20 cellular contexts compared by ENCODE assay signal in genomic region chr22:24412274-24412673, GRCh38. TPM values are rescaled to one million over a fixed set of nuclear protein-coding genes. Genes with fewer than 3 reads are reported as not detected.
DNase-seq lines count a peak whose midpoint lies in the region; ATAC-seq, FAIRE-seq and TF ChIP-seq lines count a peak whose summit lies in the region.
"Had no signal": no experiment of that assay in that cellular context is flagged by ENCODE, and none has a peak within 500 bp of the region (broad histone marks: within the 10 kb centered on the region; RNA-seq: fewer than 3 reads in every experiment).

No MANE protein-coding gene starts in this region.

- H3K27ac ChIP-seq in H1 (ENCODE audit: low read depth, low read length) (no peak overlapping the region), neuronal stem cell (replicated peaks; ENCODE audit: low read length) (no peak overlapping the region), Karpas-422 (ENCODE audit: low read length) (no peak overlapping the region)
- H3K27ac ChIP-seq: BLaER1 had no signal

- H3K27me3 ChIP-seq in H1 (replicated peaks in 1 of 4; ENCODE audit: control insufficient read depth in 3 of 4, extremely low read depth in 1 of 4, insufficient read depth in 3 of 4, low read length in 3 of 4) (no peaks in the 10 kb centered on the region), neuronal stem cell (ENCODE audit: control insufficient read depth in 3 of 3, insufficient read depth in 3 of 3, low read depth in 1 of 3, low read length in 3 of 3) (no peaks in the 10 kb centered on the region), Karpas-422 (ENCODE audit: low read length) (no peaks in the 10 kb centered on the region)
- H3K27me3 ChIP-seq: BLaER1 had no signal

- H3K79me2 ChIP-seq in H1 (ENCODE audit: control insufficient read depth in 1 of 2, insufficient read depth in 2 of 2, low read length in 2 of 2) (no peaks in the 10 kb centered on the region), Karpas-422 (ENCODE audit: low read length) (no peaks in the 10 kb centered on the region)

- CTCF ChIA-PET in H1 (lab: Charles Lee; ENCODE audit: partially characterized antibody) = interaction anchor here (0.9 to 8.3 kb wide), 4 partner anchors 10 to 95 kb away, joined by 3 to 83 read pairs (median 4); no protein-coding TSS in a partner anchor

- WGBS in H1 (ENCODE audit: extremely low coverage in 1 of 2, insufficient coverage in 1 of 2, insufficient read length in 1 of 2, insufficient replicate concordance in 2 of 2, low coverage in 1 of 2, low lambda C conversion rate in 2 of 2, missing lambda C conversion rate in 1 of 2), 2 experiments = 79% methylated on average over 7 of the region's 7 CpGs; no CpG with 5 or more reads in 1 of the 2 experiments
- no CpG with 5 or more reads among the region's 7 CpGs for WGBS in neuronal stem cell (ENCODE audit: extremely low coverage in 2 of 2, insufficient read length in 2 of 2, insufficient replicate concordance in 1 of 2), 2 donors

- peaks cover 66% of the 10 kb centered on the region for H3K36me3 Mint-ChIP-seq in activated T-cell treated with anti-CD3 and anti-CD28 coated beads, Interleukin-2, amount 50 U/mL, for 24 hours (ENCODE audit: low read depth)
- H3K36me3 Mint-ChIP-seq in activated T-cell treated with anti-CD3 and anti-CD28 coated beads, Interleukin-2, amount 50 U/mL, for 72 hours (ENCODE audit: insufficient read depth in 2 of 2) = peaks cover 1 to 5% of the 10 kb centered on the region in 2 donors

- H3K23me2 ChIP-seq in H1 (ENCODE audit: low read depth, low read length) = no peaks in the 10 kb centered on the region

- no peak overlapping the region for H2BK120ac ChIP-seq in H1 (replicated peaks; ENCODE audit: low read depth, low read length)
- no peak overlapping the region for H2BK120ac ChIP-seq in neuronal stem cell (ENCODE audit: low read depth, low read length)

- no peak overlapping the region for H2BK12ac ChIP-seq in H1 (ENCODE audit: low read depth, low read length)
- H2BK12ac ChIP-seq in neuronal stem cell (ENCODE audit: low read length) = no peak overlapping the region

- peaks cover 0 to 1% of the 10 kb centered on the region in 2 experiments for H4K20me1 ChIP-seq in H1 (replicated peaks in 1 of 2; ENCODE audit: control insufficient read depth in 1 of 2, insufficient read depth in 2 of 2, low read length in 2 of 2)
- H4K20me1 ChIP-seq in Karpas-422 (ENCODE audit: insufficient read depth, low read depth, low read length) = no peaks in the 10 kb centered on the region

- no peak for FAIRE-seq in GM12892 (lab: Jason Lieb, UNC)
- FAIRE-seq in H1 (lab: Jason Lieb, UNC) = no peak
- FAIRE-seq: G401.6, GM19239, HepG2, HTR-8/SVneo had no signal

- H3K4me2 ChIP-seq in H1 (ENCODE audit: insufficient read depth in 1 of 2, low read depth in 2 of 2, low read length in 2 of 2) (no peak overlapping the region), neuronal stem cell (ENCODE audit: insufficient read depth, low read length, poor library complexity, severe bottlenecking) (no peak overlapping the region), Karpas-422 (ENCODE audit: low read depth, low read length, poor library complexity, severe bottlenecking) (no peak overlapping the region)
- H3K4me2 ChIP-seq: BLaER1 had no signal

- peaks cover 26% of the 10 kb centered on the region for H3K4me1 Mint-ChIP-seq in activated T-cell treated with anti-CD3 and anti-CD28 coated beads, Interleukin-2, amount 50 U/mL, for 24 hours (ENCODE audit: low read depth)
- peaks cover 16% of the 10 kb centered on the region for H3K4me1 Mint-ChIP-seq in activated T-cell treated with anti-CD3 and anti-CD28 coated beads, Interleukin-2, amount 50 U/mL, for 72 hours (ENCODE audit: low read depth)

- H3K27ac Mint-ChIP-seq in activated T-cell treated with anti-CD3 and anti-CD28 coated beads, Interleukin-2, amount 50 U/mL, for 24 hours = peak overlapping the region; percentile 15
- H3K27ac Mint-ChIP-seq in activated T-cell treated with anti-CD3 and anti-CD28 coated beads, Interleukin-2, amount 50 U/mL, for 72 hours = no peak overlapping the region
- H3K27ac Mint-ChIP-seq: HFFc6 had no signal

- H2AFZ ChIP-seq in H1 (ENCODE audit: low read length) (no peak overlapping the region), neuronal stem cell (ENCODE audit: low read length) (no peak overlapping the region), Karpas-422 (ENCODE audit: low read length) (no peak overlapping the region)

- no peak for TF ChIP-seq RAD21 in H1 (IDR thresholded peaks at IDR 0.05 in 1 of 2, conservative IDR thresholded peaks at IDR 0.05 in 1 of 2; ENCODE audit: low read depth in 2 of 2, low read length in 2 of 2)

- H3K4ac ChIP-seq in H1 (replicated peaks; ENCODE audit: insufficient read length, low read depth, low read length) = no peak overlapping the region
- H3K4ac ChIP-seq in neuronal stem cell (ENCODE audit: low read length) = no peak overlapping the region

- H3K18ac ChIP-seq in H1 (ENCODE audit: extremely low read depth, low read length) (no peak overlapping the region), neuronal stem cell (ENCODE audit: low read length) (peak overlapping the region; percentile 44)

- peaks cover 0 to under 1% (median 0%) of the 10 kb centered on the region in 4 experiments; a peak in 1 of 7 replicates for H3K4me1 ChIP-seq in H1 (replicated peaks in 1 of 4; ENCODE audit: control insufficient read depth in 3 of 4, insufficient read depth in 4 of 4, low read length in 3 of 4)
- peaks cover 2 to 4% of the 10 kb centered on the region in 2 donors for H3K4me1 ChIP-seq in neuronal stem cell (ENCODE audit: control insufficient read depth in 2 of 2, insufficient read depth in 1 of 2, low read depth in 1 of 2, low read length in 2 of 2)
- peaks cover 14% of the 10 kb centered on the region for H3K4me1 ChIP-seq in Karpas-422 (ENCODE audit: low read length)

- H3K9me3 ChIP-seq in H1 (ENCODE audit: insufficient read depth in 2 of 2, low read depth in 1 of 2, low read length in 1 of 2) (no peaks in the 10 kb centered on the region), neuronal stem cell (replicated peaks in 1 of 2; ENCODE audit: control insufficient read depth in 2 of 2, insufficient read depth in 1 of 2, low read depth in 1 of 2, low read length in 2 of 2) (no peaks in the 10 kb centered on the region), Karpas-422 (ENCODE audit: low read length) (no peaks in the 10 kb centered on the region)
- H3K9me3 ChIP-seq: BLaER1 had no signal

- H3K36me3 ChIP-seq in H1 (ENCODE audit: control insufficient read depth in 2 of 4, insufficient read depth in 4 of 4, low read length in 3 of 4) (peaks cover 6 to 19% (median 11%) of the 10 kb centered on the region in 4 experiments; a peak in 7 of 8 replicates), neuronal stem cell (replicated peaks in 1 of 2; ENCODE audit: control insufficient read depth in 2 of 2, insufficient read depth in 2 of 2, low read length in 2 of 2) (peaks cover 22 to 87% of the 10 kb centered on the region in 2 donors), Karpas-422 (ENCODE audit: insufficient read depth, low read length) (no peaks in the 10 kb centered on the region)

- DNase-seq in activated T-cell treated with anti-CD3 and anti-CD28 coated beads, Interleukin-2, amount 50 U/mL, for 24 hours = no peak
- no peak for DNase-seq in activated T-cell treated with anti-CD3 and anti-CD28 coated beads, Interleukin-2, amount 50 U/mL, for 72 hours
- peak; percentile 4 for DNase-seq in GM12892 (ENCODE audit: insufficient read length)
- DNase-seq in H1 (ENCODE audit: low read depth in 1 of 2, low spot score in 2 of 2) = no peak
- DNase-seq in neuronal stem cell (ENCODE audit: low spot score) = no peak
- DNase-seq in Karpas-422 = no peak
- DNase-seq in NCI-H748 treated with DMSO at 0.1 percent for 48 hours (lab: John Stamatoyannopoulos, UW) = no peak
- no peak for DNase-seq in NCI-H2227 (lab: John Stamatoyannopoulos, UW; ENCODE audit: unreplicated experiment)
- DNase-seq: 8988T, AML-193, DMS153, DMS79 treated with DMSO at 0.1 percent for 48 hours, EL, HCEC 1CT, HFFc6 had no signal

- H3K14ac ChIP-seq in H1 (ENCODE audit: insufficient read length) = no peak overlapping the region
- no peak overlapping the region for H3K14ac ChIP-seq in neuronal stem cell (ENCODE audit: low read length)

- TF ChIP-seq POLR2A in GM12892 (IDR thresholded peaks at IDR 0.05; ENCODE audit: low read depth, low read length) (no peak), H1 (IDR thresholded peaks at IDR 0.05; ENCODE audit: control extremely low read depth in 1 of 2, low read depth in 2 of 2, low read length in 2 of 2) (no peak)

- no peak overlapping the region for H2BK20ac ChIP-seq in H1 (ENCODE audit: low read length)

- H3K27me3 Mint-ChIP-seq in activated T-cell treated with anti-CD3 and anti-CD28 coated beads, Interleukin-2, amount 50 U/mL, for 24 hours = no peaks in the 10 kb centered on the region
- H3K27me3 Mint-ChIP-seq in activated T-cell treated with anti-CD3 and anti-CD28 coated beads, Interleukin-2, amount 50 U/mL, for 72 hours (ENCODE audit: low read depth) = no peaks in the 10 kb centered on the region

- H3K79me1 ChIP-seq in H1 (ENCODE audit: low read depth, low read length) (no peaks in the 10 kb centered on the region), neuronal stem cell (ENCODE audit: low read depth, low read length) (peaks cover 1% of the 10 kb centered on the region)

- H3K56ac ChIP-seq in H1 (replicated peaks; ENCODE audit: insufficient read length, low read depth, low read length) = no peak overlapping the region

- no peak for TF ChIP-seq EP300 in H1 (IDR thresholded peaks at IDR 0.05; ENCODE audit: borderline replicate concordance in 1 of 2, low read depth in 2 of 2, low read length in 2 of 2)

- H3K9me3 Mint-ChIP-seq in activated T-cell treated with anti-CD3 and anti-CD28 coated beads, Interleukin-2, amount 50 U/mL, for 24 hours = no peaks in the 10 kb centered on the region
- H3K9me3 Mint-ChIP-seq in activated T-cell treated with anti-CD3 and anti-CD28 coated beads, Interleukin-2, amount 50 U/mL, for 72 hours = no peaks in the 10 kb centered on the region
- H3K9me3 Mint-ChIP-seq: HFFc6 had no signal

- ATAC-seq in activated T-cell treated with anti-CD3 and anti-CD28 coated beads, Interleukin-2, amount 50 U/mL, for 72 hours (replicated peaks in 1 of 2) = no peak
- ATAC-seq: HepG2 had no signal

- H4K8ac ChIP-seq in H1 (ENCODE audit: extremely low read depth, insufficient read depth, low read length) (peak overlapping the region; percentile 32; the same call in 1 of the 2 replicates), neuronal stem cell (ENCODE audit: low read depth, low read length) (no peak overlapping the region)

- H2BK5ac ChIP-seq in H1 (ENCODE audit: low read depth, low read length) = no peak overlapping the region
- no peak overlapping the region for H2BK5ac ChIP-seq in neuronal stem cell (ENCODE audit: low read length)

- POLR2A ChIA-PET in H1 (lab: Charles Lee; ENCODE audit: partially characterized antibody) = no interaction called here

- H4K5ac ChIP-seq in H1 (ENCODE audit: insufficient read length, low read depth, low read length) = no peak overlapping the region

- H3K4me3 ChIP-seq in H1 (ENCODE audit: extremely low read depth in 1 of 4, insufficient read depth in 2 of 4, low read depth in 3 of 4, low read length in 4 of 4) = no peak overlapping the region
- H3K4me3 ChIP-seq in neuronal stem cell (ENCODE audit: low read length in 2 of 2) = no peak overlapping the region
- H3K4me3 ChIP-seq in Karpas-422 (ENCODE audit: low read length) = no peak overlapping the region
- H3K4me3 ChIP-seq: BLaER1 had no signal

- no peak overlapping the region for H2BK15ac ChIP-seq in H1 (ENCODE audit: low read length)
- H2BK15ac ChIP-seq in neuronal stem cell (ENCODE audit: low read length) = no peak overlapping the region

- TF ChIP-seq CTCF in H1 (IDR thresholded peaks at IDR 0.05; ENCODE audit: control extremely low read depth in 1 of 3, insufficient read depth in 1 of 3, low read depth in 1 of 3, low read length in 3 of 3) = no peak

- H3K23ac ChIP-seq in H1 (ENCODE audit: insufficient read length) (no peak overlapping the region), neuronal stem cell (ENCODE audit: low read depth, low read length, poor library complexity) (no peak overlapping the region)

- H4K91ac ChIP-seq in H1 (replicated peaks; ENCODE audit: insufficient read length, low read length) (no peak overlapping the region), neuronal stem cell (ENCODE audit: low read depth, low read length, poor library complexity) (no peak overlapping the region)

- no peak overlapping the region for H2AK5ac ChIP-seq in H1 (ENCODE audit: low read depth, low read length)
- H2AK5ac ChIP-seq in neuronal stem cell (ENCODE audit: low read depth, low read length) = no peak overlapping the region

- H3K9ac ChIP-seq in H1 (replicated peaks in 1 of 4; ENCODE audit: extremely low read depth in 1 of 4, low read depth in 3 of 4, low read length in 3 of 4) (no peak overlapping the region), neuronal stem cell (ENCODE audit: low read depth, low read length, poor library complexity) (no peak overlapping the region), Karpas-422 (ENCODE audit: low read length) (no peak overlapping the region)
- H3K9ac ChIP-seq: BLaER1 had no signal

- H3K4me3 Mint-ChIP-seq in activated T-cell treated with anti-CD3 and anti-CD28 coated beads, Interleukin-2, amount 50 U/mL, for 24 hours = no peak overlapping the region
- no peak overlapping the region for H3K4me3 Mint-ChIP-seq in activated T-cell treated with anti-CD3 and anti-CD28 coated beads, Interleukin-2, amount 50 U/mL, for 72 hours
- H3K4me3 Mint-ChIP-seq: HFFc6 had no signal

- no peaks in the 10 kb centered on the region for H3K9me2 ChIP-seq in Karpas-422 (replicated peaks; ENCODE audit: insufficient read depth, low read length)

RNA-seq across cellular contexts. Expression of gene ADORA2A, which starts 15.1 kb away (rescaled TPM):
- 10 to 100 TPM; 34.6 to 41.2 TPM for total RNA-seq in activated T-cell treated with anti-CD3 and anti-CD28 coated beads, Interleukin-2, amount 50 U/mL, for 72 hours
- polyA plus RNA-seq in GM12892 (2012; ENCODE audit: missing spikeins) = 14.3 TPM
- total RNA-seq in H1 (2021; fragmentation: NEBNext Ultra II Directional; extraction: Animal tissue kit (Norgen Biotek cat#: 25700)) = 7.1 and 7.2 TPM in 2 replicates
- polyA plus RNA-seq in H1 (2011; rRNA removed) = 20.3 and 22.1 TPM in 2 replicates
- 12.9 TPM for polyA plus RNA-seq in H1 (2011; cell fraction: cytosol; rRNA removed)
- polyA plus RNA-seq in H1 (2011; cell fraction: nucleus; rRNA removed) = 23.1 TPM
- 6.9 to 12.0 TPM (median 8.8 TPM) in 4 replicates for polyA plus RNA-seq in H1 (2012, experiment 1 of 2)
- 6.4 TPM for polyA plus RNA-seq in H1 (2012, experiment 2 of 2)
- polyA plus RNA-seq in H1 (2013, experiment 1 of 2) = 5.4 TPM
- polyA plus RNA-seq in H1 (2013, experiment 2 of 2) = 5.4 TPM
- polyA minus RNA-seq in H1 (2011; rRNA and poly(A)+ RNA removed) = 14.0 and 14.6 TPM in 2 replicates
- polyA minus RNA-seq in H1 (2011; cell fraction: cytosol; rRNA and poly(A)+ RNA removed) = 10.5 TPM
- polyA minus RNA-seq in H1 (2011; cell fraction: nucleus; rRNA and poly(A)+ RNA removed) = 11.1 TPM
- polyA plus RNA-seq in neuronal stem cell (2013, experiment 1 of 2) = 2.9 TPM
- 3.1 TPM for polyA plus RNA-seq in neuronal stem cell (2013, experiment 2 of 2)
- 65.9 and 86.7 TPM in 2 replicates for total RNA-seq in Karpas-422 (2014; rRNA removed; shearing (Covaris generic); ENCODE audit: low replicate concordance)
